Comparison of ENCODE assay signal across 17 cellular contexts in genomic region chr11:23924226-23924625, GRCh38.
DNase-seq lines count a peak whose midpoint lies in the region; ATAC-seq and TF ChIP-seq lines count a peak whose summit lies in the region.
"Had no signal": no experiment of that assay in that cellular context is flagged by ENCODE, and none has a peak within 500 bp of the region (broad histone marks: within the 10 kb centered on the region; RNA-seq: fewer than 3 reads in every experiment).

No MANE protein-coding gene starts in this region.

- CTCF ChIA-PET in WTC11 (lab: Charles Lee), result interaction anchor here (0.6 kb wide), 1 partner anchor 597 kb away, joined by 3 read pairs; no protein-coding TSS in a partner anchor

- H3K9ac ChIP-seq in mesendoderm (ENCODE audit: low read length), result no peak overlapping the region

- H3K27me3 ChIP-seq in mesendoderm (ENCODE audit: insufficient read depth, low read length, poor library complexity), result no peaks in the 10 kb centered on the region

- no peaks in the 10 kb centered on the region for H3K27me3 Mint-ChIP-seq in WTC11 (ENCODE audit: low read depth)

- peak; percentile 56 to 69 for DNase-seq in NCI-H526 (lab: John Stamatoyannopoulos, UW)
- DNase-seq in WTC11 (ENCODE audit: low spot score), result no peak
- DNase-seq in mesendoderm, result peak; percentile 33
- DNase-seq in stimulated activated naive CD4-positive, alpha-beta T cell (lab: John Stamatoyannopoulos, UW), result no peak
- no peak for DNase-seq in activated CD4-positive, CD25-positive, alpha-beta regulatory T cell treated with anti-CD3 and anti-CD28 coated beads, Interleukin-2, amount 50 U/mL, for 72 hours
- DNase-seq in DMS153 (lab: John Stamatoyannopoulos, UW), result no peak
- no peak for DNase-seq in left cardiac atrium
- DNase-seq: CD8-positive, alpha-beta T cell; COR-L47; DND-41; GF-D8; GOT3; HCEC 1CT; HFFc6 had no signal

- TF ChIP-seq CTCF in WTC11 (IDR thresholded peaks at IDR 0.05), result no peak

- H3K56ac ChIP-seq in mesendoderm (ENCODE audit: low read length), result no peak overlapping the region

- POLR2A ChIA-PET in WTC11 (lab: Charles Lee), result interaction anchor here (0.6 kb wide), 1 partner anchor 119 kb away, joined by 6 read pairs; no protein-coding TSS in a partner anchor

- no peaks in the 10 kb centered on the region for H3K36me3 Mint-ChIP-seq in WTC11
- H3K36me3 Mint-ChIP-seq: CD14-positive monocyte; CD8-positive, alpha-beta T cell had no signal

- no peak overlapping the region for H3K4me2 ChIP-seq in mesendoderm (ENCODE audit: low read length)
- H3K4me2 ChIP-seq: A549 had no signal

- H3K9me3 Mint-ChIP-seq in WTC11, result no peaks in the 10 kb centered on the region
- H3K9me3 Mint-ChIP-seq: CD8-positive, alpha-beta T cell; HFFc6 had no signal

- no peak overlapping the region for H2BK120ac ChIP-seq in mesendoderm (ENCODE audit: low read depth, low read length)

- H4K8ac ChIP-seq in mesendoderm (ENCODE audit: low read depth, low read length), result no peak overlapping the region

- H3K23ac ChIP-seq in mesendoderm (ENCODE audit: low read length), result no peak overlapping the region

- H3K79me2 ChIP-seq in mesendoderm (ENCODE audit: control insufficient read depth, insufficient read depth, low read length), result no peaks in the 10 kb centered on the region

- H2BK15ac ChIP-seq in mesendoderm (replicated peaks; ENCODE audit: low read depth), result no peak overlapping the region

- intact Hi-C loops in left cardiac atrium (cut with DNase I), result no loop called here

- no peak overlapping the region for H2AK5ac ChIP-seq in mesendoderm (ENCODE audit: low read length)

- no peak overlapping the region for H2BK5ac ChIP-seq in mesendoderm (ENCODE audit: low read length)

- whole genome bisulfite sequencing in mesendoderm (ENCODE audit: extremely low coverage, insufficient coverage, low lambda C conversion rate), result no CpG with 5 or more reads among the region's 1 CpG

- H3K4ac ChIP-seq in mesendoderm (ENCODE audit: low read depth, low read length), result no peak overlapping the region

- 0 out of 2 replicates have a peak, but pooled peaks cover 2% of the 10 kb centered on the region for H3K4me1 Mint-ChIP-seq in WTC11
- H3K4me1 Mint-ChIP-seq: CD14-positive monocyte had no signal

- H3K4me3 Mint-ChIP-seq in WTC11, result no peak overlapping the region
- H3K4me3 Mint-ChIP-seq: CD14-positive monocyte; CD8-positive, alpha-beta T cell; HFFc6 had no signal

- H3K4me3 ChIP-seq in mesendoderm (ENCODE audit: low read length), result no peak overlapping the region
- H3K4me3 ChIP-seq: A549 had no signal

- no peak overlapping the region for H3K27ac Mint-ChIP-seq in WTC11
- H3K27ac Mint-ChIP-seq: CD14-positive monocyte; CD8-positive, alpha-beta T cell; HFFc6 had no signal

- ATAC-seq in WTC11, result peak; percentile 38; the same call in 1 of the 2 replicates
- ATAC-seq in left cardiac atrium, result no peak
- ATAC-seq: A549; CD8-positive, alpha-beta T cell had no signal

- H3K18ac ChIP-seq in mesendoderm (ENCODE audit: low read length), result no peak overlapping the region

- H3K27ac ChIP-seq in mesendoderm (ENCODE audit: low read depth, low read length), result no peak overlapping the region
- H3K27ac ChIP-seq: A549, HL-60 had no signal

- no peaks in the 10 kb centered on the region for H3K79me1 ChIP-seq in mesendoderm (ENCODE audit: low read length)

- H4K5ac ChIP-seq in mesendoderm (ENCODE audit: low read length), result no peak overlapping the region

- H3K36me3 ChIP-seq in mesendoderm (ENCODE audit: control insufficient read depth, insufficient read depth, low read length), result no peaks in the 10 kb centered on the region

- H3K4me1 ChIP-seq in mesendoderm (ENCODE audit: control insufficient read depth, low read depth, low read length), result no peaks in the 10 kb centered on the region
- H3K4me1 ChIP-seq: A549 had no signal

TF ChIP-seq in WTC11, 78 proteins besides CTCF, POLR2A, EP300 and RAD21:
- no peak for TF ChIP-seq ZNF532 (CRISPR knock-in tag; IDR thresholded peaks at IDR 0.05; ENCODE audit: borderline replicate concordance)

Comparison
In these comparisons a context has a peak if more than half of its experiments do, and no peak if none do; other contexts are left out.
1. DNase-seq: peak in NCI-H526 (2 of 2) and mesendoderm (single experiment); none in WTC11 (single experiment), stimulated activated naive CD4-positive, alpha-beta T cell (0 of 6), activated CD4-positive, CD25-positive, alpha-beta regulatory T cell treated with anti-CD3 and anti-CD28 coated beads, Interleukin-2, amount 50 U/mL, for 72 hours (single experiment), DMS153 (single experiment) and left cardiac atrium (single experiment).